ENCODE assay signal across 10 cellular contexts in the genomic region with DNA sequence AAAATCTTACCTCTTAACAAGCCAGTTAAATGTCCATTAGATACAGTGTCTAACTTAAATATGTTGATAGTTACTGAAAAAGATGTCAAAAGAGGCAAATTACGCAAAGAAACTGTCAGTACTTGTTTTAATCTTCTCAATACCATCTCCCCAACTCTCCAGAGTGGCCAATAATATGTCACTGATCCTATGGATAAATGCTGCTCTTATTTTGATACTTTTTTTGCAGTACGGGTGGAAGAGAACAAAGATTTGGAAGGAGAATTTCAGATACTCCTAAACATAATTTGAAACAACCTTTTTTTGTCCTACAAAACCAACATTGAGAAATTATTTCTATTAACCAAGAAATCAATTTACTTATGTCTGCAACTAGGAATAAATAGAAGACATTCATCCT.
DNase-seq lines count a peak whose midpoint lies in the region; ATAC-seq and TF ChIP-seq lines count a peak whose summit lies in the region.
"Had no signal": no experiment of that assay in that cellular context is flagged by ENCODE, and none has a peak within 500 bp of the region (broad histone marks: within the 10 kb centered on the region; RNA-seq: fewer than 3 reads in every experiment).

No MANE protein-coding gene starts in this region.

- peaks cover 16% of the 10 kb centered on the region for H3K79me2 ChIP-seq in neural progenitor cell (ENCODE audit: low read depth)

- peak overlapping the region; percentile 65 for H3K4me3 Mint-ChIP-seq in neural progenitor cell

- peaks cover 4% of the 10 kb centered on the region for H3K27me3 Mint-ChIP-seq in neural progenitor cell (ENCODE audit: insufficient read depth, low read depth)

- no peaks in the 10 kb centered on the region for H3K36me3 Mint-ChIP-seq in neural progenitor cell

- peak overlapping the region; percentile 65 for H3K4me2 ChIP-seq in neural progenitor cell

- peaks cover 0 to 39% (median 22%) of the 10 kb centered on the region in 12 donors for H3K4me1 ChIP-seq in heart left ventricle
- H3K4me1 ChIP-seq in endocrine pancreas (ENCODE audit: control insufficient read depth, insufficient read depth, low read length): peaks cover 14% of the 10 kb centered on the region
- H3K4me1 ChIP-seq in neural progenitor cell: peaks cover 71% of the 10 kb centered on the region
- H3K4me1 ChIP-seq in urinary bladder (ENCODE audit: insufficient read depth): no peaks in the 10 kb centered on the region

- intact Hi-C loops in heart left ventricle (cut with DNase I): loop anchor here in 2 of 10 donors (2.0 kb wide), 2 partner anchors 13 to 15 kb away; no protein-coding TSS in a partner anchor
- intact Hi-C loops in left ventricle myocardium superior (cut with micrococcal nuclease): no loop called here

- TF ChIP-seq POLR2A in heart left ventricle (IDR thresholded peaks at IDR 0.05): no peak

- H3K4me1 Mint-ChIP-seq in neural progenitor cell: peaks cover 63% of the 10 kb centered on the region

- peak overlapping the region; percentile 67 to 89 (median 82) for H3K27ac ChIP-seq in heart left ventricle
- peak overlapping the region; percentile 75 for H3K27ac ChIP-seq in neural progenitor cell
- H3K27ac ChIP-seq in urinary bladder (ENCODE audit: low read depth): peak overlapping the region; percentile 23

- H3K27me3 ChIP-seq in heart left ventricle (no peaks in the 10 kb centered on the region), endocrine pancreas (ENCODE audit: control insufficient read depth, insufficient read depth, low read length) (no peaks in the 10 kb centered on the region), neural progenitor cell (no peaks in the 10 kb centered on the region)
- H3K27me3 ChIP-seq: left lung had no signal

- H4K20me1 ChIP-seq in neural progenitor cell (ENCODE audit: low read depth): no peaks in the 10 kb centered on the region

- H3K27ac Mint-ChIP-seq in neural progenitor cell: peak overlapping the region; percentile 99

- no peaks in the 10 kb centered on the region for H3K9me3 Mint-ChIP-seq in neural progenitor cell

- H3F3A ChIP-seq in neural progenitor cell (ENCODE audit: low read depth): peaks cover 67% of the 10 kb centered on the region

- WGBS in heart left ventricle, 4 donors: 48 to 57% (median 51%) methylated on average over 2 of the region's 2 CpGs
- WGBS in urinary bladder: 43% methylated on average over 2 of the region's 2 CpGs

- TF ChIP-seq CTCF in heart left ventricle (IDR thresholded peaks at IDR 0.05) (no peak), neural progenitor cell (IDR thresholded peaks at IDR 0.05) (no peak)

- H3K4me3 ChIP-seq in heart left ventricle (peak overlapping the region in 8 of 12 donors; percentile 6 to 35 (median 22)), endocrine pancreas (ENCODE audit: control insufficient read depth, insufficient read depth, low read length) (peak overlapping the region; percentile 68), neural progenitor cell (peak overlapping the region; percentile 8), urinary bladder (ENCODE audit: low read depth, low read length) (no peak overlapping the region)
- H3K4me3 ChIP-seq: left lung had no signal

- H3K36me3 ChIP-seq in heart left ventricle (no peaks in the 10 kb centered on the region), endocrine pancreas (ENCODE audit: control insufficient read depth, insufficient read depth, low read length) (no peaks in the 10 kb centered on the region), neural progenitor cell (no peaks in the 10 kb centered on the region), urinary bladder (ENCODE audit: insufficient read depth) (no peaks in the 10 kb centered on the region)
- H3K36me3 ChIP-seq: left lung had no signal

- H2AFZ ChIP-seq in neural progenitor cell (replicated peaks): no peak overlapping the region

- no peak overlapping the region for H3K9ac ChIP-seq in endocrine pancreas (ENCODE audit: control insufficient read depth, insufficient read depth, low read length)
- H3K9ac ChIP-seq in neural progenitor cell: no peak overlapping the region

- no peak for ATAC-seq in heart left ventricle
- ATAC-seq in left ventricle myocardium superior: no peak
- ATAC-seq in HG02852 (IDR thresholded peaks at IDR 0.05; ENCODE audit: unreplicated experiment): no peak
- ATAC-seq in GM21576 (IDR thresholded peaks at IDR 0.05; ENCODE audit: unreplicated experiment): no peak

- DNase-seq in heart left ventricle (no peak), left ventricle myocardium superior (no peak), neural progenitor cell (ENCODE audit: low spot score) (no peak), GM03348 (ENCODE audit: low spot score) (no peak)
- DNase-seq: NCI-H524 had no signal

- H3K9me3 ChIP-seq in heart left ventricle (no peaks in the 10 kb centered on the region), endocrine pancreas (ENCODE audit: control insufficient read depth, low read length) (no peaks in the 10 kb centered on the region), neural progenitor cell (ENCODE audit: low read depth) (no peaks in the 10 kb centered on the region)
- H3K9me3 ChIP-seq: left lung had no signal

Comparison
In these comparisons a context has a peak if more than half of its experiments do, and no peak if none do; other contexts are left out.
1. H3K27ac ChIP-seq: peak in every context shown above with its lines; median percentile 82 in heart left ventricle; 75 in neural progenitor cell; 23 in urinary bladder.